27 cellular contexts compared by ENCODE assay signal in the genomic region with DNA sequence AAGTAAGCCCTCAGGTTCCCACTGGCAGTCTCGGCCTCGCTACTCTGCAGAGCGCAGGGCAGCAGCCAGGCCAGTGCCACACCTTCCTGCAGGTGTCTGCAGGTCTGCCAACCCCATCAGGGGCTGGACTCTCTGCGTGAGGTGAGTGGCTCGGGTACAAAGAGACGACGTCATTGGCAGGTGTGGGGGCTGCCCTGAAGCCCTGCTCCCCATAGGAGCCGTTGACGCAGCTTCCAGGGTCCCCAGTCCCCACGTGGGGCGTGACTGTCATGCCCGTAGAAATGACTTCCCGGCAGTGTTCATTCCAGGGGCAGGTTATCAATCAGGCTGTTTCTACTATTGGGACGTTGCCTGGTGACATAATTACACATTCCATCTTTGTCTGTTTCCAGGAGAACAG. TPM values are rescaled to one million over a fixed set of nuclear protein-coding genes. Genes with fewer than 3 reads are reported as not detected.
"Had no signal": no experiment of that assay in that cellular context is flagged by ENCODE, and none has a peak within 500 bp of the region (broad histone marks: within the 10 kb centered on the region; RNA-seq: fewer than 3 reads in every experiment).

No MANE protein-coding gene starts in this region.

- H3K36me3 ChIP-seq: esophagus muscularis mucosa, gastrocnemius medialis, neural progenitor cell, sigmoid colon had no signal

- H3K27ac ChIP-seq: esophagus muscularis mucosa, gastrocnemius medialis, neural progenitor cell, sigmoid colon had no signal

- DNase-seq: activated CD4-positive, alpha-beta T cell treated with anti-CD3 and anti-CD28 coated beads for 1 hour; activated CD4-positive, alpha-beta T cell treated with anti-CD3 and anti-CD28 coated beads, Interleukin-2, amount 50 U/mL, for 1 hour; activated CD8-positive, alpha-beta T cell treated with anti-CD3 and anti-CD28 coated beads, Interleukin-2, amount 10 ng/mL, durations not matched to agents 7 days and 5 days; activated gamma-delta T cell treated with Interleukin-2 at 50 U/mL for 16 hours; anterior cingulate cortex; caudate nucleus; effector memory CD4-positive, alpha-beta T cell; gastrocnemius medialis; hippocampal formation; mesenchymal stem cell; naive thymus-derived CD4-positive, alpha-beta T cell; retina; sigmoid colon; stimulated activated CD4-positive, alpha-beta T cell treated with anti-CD3 and anti-CD28 coated beads, Interleukin-2, amount 100 ng/mL, for 48 hours; stimulated activated CD8-positive, alpha-beta memory T cell treated with anti-CD3 and anti-CD28 coated beads, Interleukin-4, amount 100 ng/mL, for 48 hours; stimulated activated naive CD4-positive, alpha-beta T cell; T-helper 1 cell had no signal

- ATAC-seq: activated CD8-positive, alpha-beta T cell treated with anti-CD3 and anti-CD28 coated beads, Interleukin-2, amount 10 ng/mL, durations not matched to agents 7 days and 5 days; gastrocnemius medialis; naive thymus-derived CD4-positive, alpha-beta T cell had no signal

- H3K4me3 ChIP-seq: esophagus muscularis mucosa, gastrocnemius medialis, neural progenitor cell, sigmoid colon had no signal

- H3K27me3 ChIP-seq: neural progenitor cell, sigmoid colon had no signal

- FAIRE-seq: TTC549, urothelium cell line had no signal

- H3K9me3 Mint-ChIP-seq: activated naive CD4-positive, alpha-beta T cell treated with anti-CD3 and anti-CD28 coated beads, Interleukin-2, amount 50 U/mL, for 24 hours; activated T-helper 1 cell treated with anti-CD3 and anti-CD28 coated beads, Interleukin-12 subunit alpha, Interleukin-12 subunit beta, Interleukin-2, Interleukin-4 antibody, amounts not matched to agents 30 ng/mL and 10 ng/mL and 1 ng/mL, durations not matched to agents 14 hours and 24 hours and 36 hours; dendritic cell treated with granulocyte-macrophage colony-stimulating factor and Interleukin-4, amounts not matched to agents 40 ng/mL and 50 ng/mL, for 4 days had no signal

- H3K9me3 ChIP-seq: esophagus muscularis mucosa, gastrocnemius medialis, sigmoid colon had no signal

- H3K4me2 ChIP-seq: neural progenitor cell had no signal

- H3K27ac Mint-ChIP-seq: activated CD8-positive, alpha-beta T cell treated with anti-CD3 and anti-CD28 coated beads, Interleukin-2, amount 10 ng/mL, durations not matched to agents 7 days and 5 days; activated naive CD4-positive, alpha-beta T cell treated with anti-CD3 and anti-CD28 coated beads, Interleukin-2, amount 50 U/mL, for 24 hours; activated T-helper 1 cell treated with anti-CD3 and anti-CD28 coated beads, Interleukin-12 subunit alpha, Interleukin-12 subunit beta, Interleukin-2, Interleukin-4 antibody, amounts not matched to agents 30 ng/mL and 10 ng/mL and 1 ng/mL, durations not matched to agents 14 hours and 24 hours and 36 hours; brain; dendritic cell treated with granulocyte-macrophage colony-stimulating factor and Interleukin-4, amounts not matched to agents 40 ng/mL and 50 ng/mL, for 4 days; naive thymus-derived CD4-positive, alpha-beta T cell; neural progenitor cell had no signal

- H3K36me3 Mint-ChIP-seq: activated naive CD4-positive, alpha-beta T cell treated with anti-CD3 and anti-CD28 coated beads, Interleukin-2, amount 50 U/mL, for 24 hours; brain; neural progenitor cell had no signal

- H3K9ac ChIP-seq: neural progenitor cell had no signal

- H3K4me1 Mint-ChIP-seq: activated naive CD4-positive, alpha-beta T cell treated with anti-CD3 and anti-CD28 coated beads, Interleukin-2, amount 50 U/mL, for 24 hours; brain; neural progenitor cell had no signal

- H3K4me1 ChIP-seq: esophagus muscularis mucosa, gastrocnemius medialis, neural progenitor cell, sigmoid colon had no signal

- H2AFZ ChIP-seq: neural progenitor cell had no signal

- H3K4me3 Mint-ChIP-seq: activated CD8-positive, alpha-beta T cell treated with anti-CD3 and anti-CD28 coated beads, Interleukin-2, amount 10 ng/mL, durations not matched to agents 7 days and 5 days; activated naive CD4-positive, alpha-beta T cell treated with anti-CD3 and anti-CD28 coated beads, Interleukin-2, amount 50 U/mL, for 24 hours; activated T-helper 1 cell treated with anti-CD3 and anti-CD28 coated beads, Interleukin-12 subunit alpha, Interleukin-12 subunit beta, Interleukin-2, Interleukin-4 antibody, amounts not matched to agents 30 ng/mL and 10 ng/mL and 1 ng/mL, durations not matched to agents 14 hours and 24 hours and 36 hours; brain; dendritic cell treated with granulocyte-macrophage colony-stimulating factor and Interleukin-4, amounts not matched to agents 40 ng/mL and 50 ng/mL, for 4 days; naive thymus-derived CD4-positive, alpha-beta T cell; neural progenitor cell had no signal

RNA-seq across cellular contexts. Expression of gene GJB6, which starts 15.3 kb away (rescaled TPM):
- total RNA-seq: esophagus muscularis mucosa, gastrocnemius medialis, omental fat pad, posterior vena cava, sigmoid colon had no signal

RNA-seq across cellular contexts. Expression of gene GJB2, which starts 54.7 kb away (rescaled TPM):
- polyA plus RNA-seq: naive thymus-derived CD4-positive, alpha-beta T cell had no signal
